Comparison of ENCODE assay signal across 12 cellular contexts in genomic region chr3:133779626-133780203, GRCh38. TPM values are rescaled to one million over a fixed set of nuclear protein-coding genes. Genes with fewer than 3 reads are reported as not detected.
"Had no signal": no experiment of that assay in that cellular context is flagged by ENCODE, and none has a peak within 500 bp of the region (broad histone marks: within the 10 kb centered on the region; RNA-seq: fewer than 3 reads in every experiment).

No MANE protein-coding gene starts in this region.

- H3K36me3 ChIP-seq: HAP-1 had no signal

- H2AFZ ChIP-seq: GM23248, GM23338 had no signal

- DNase-seq: GM23248, GOT3, H7, H9, HCEC 1CT, HFFc6 had no signal

- ATAC-seq: GM23338, HCT116 had no signal

- H3K4me2 ChIP-seq: GM23338 had no signal

- H3K27ac ChIP-seq: GM23248 had no signal

- H3K4me3 Mint-ChIP-seq: GM23338, H9, HFFc6 had no signal

- H3K27ac Mint-ChIP-seq: GM23338, H9, HFFc6 had no signal

- FAIRE-seq: H1, H54 had no signal

- H3K4me1 ChIP-seq: HAP-1 had no signal

- H3K9me3 ChIP-seq: HAP-1 had no signal

- H3K9me3 Mint-ChIP-seq: HFFc6 had no signal

- H3K9ac ChIP-seq: GM23248 had no signal

- H3K4me3 ChIP-seq: GM23248, GM23338, HAP-1 had no signal

RNA-seq across cellular contexts. Expression of gene TF, which starts 33.5 kb away (rescaled TPM):
- total RNA-seq: GM23248, H4, H7 had no signal
